ENCODE assay signal across 15 cellular contexts in genomic region chr4:37439809-37440518, GRCh38.
DNase-seq lines count a peak whose midpoint lies in the region; ATAC-seq, FAIRE-seq and TF ChIP-seq lines count a peak whose summit lies in the region.
"Had no signal": no experiment of that assay in that cellular context is flagged by ENCODE, and none has a peak within 500 bp of the region (broad histone marks: within the 10 kb centered on the region; RNA-seq: fewer than 3 reads in every experiment).

No MANE protein-coding gene starts in this region.

- CTCF ChIA-PET in Calu3 (lab: Charles Lee) = no interaction called here
- CTCF ChIA-PET in GM12878 (lab: Yijun Ruan, JAX) = interaction anchor here (1.5 to 1.8 kb wide), 2 partner anchors 15 to 50 kb away, joined by 3 to 6 read pairs; no protein-coding TSS in a partner anchor
- CTCF ChIA-PET in activated naive CD4-positive, alpha-beta T cell treated with anti-CD3 and anti-CD28 coated beads for 36 hours (lab: Charles Lee) = interaction anchor here (0.8 to 1.2 kb wide), 2 partner anchors 12 to 13 kb away, joined by 3 to 4 read pairs; a partner anchor contains a TSS

- H3K79me2 ChIP-seq in GM12878 (ENCODE audit: control insufficient read depth, insufficient read depth, low read length) = no peaks in the 10 kb centered on the region

- intact Hi-C loops in Calu3 (cut with micrococcal nuclease; ENCODE audit: unreplicated experiment) = no loop called here
- intact Hi-C loops in GM12878 (cut with micrococcal nuclease; ENCODE audit: unreplicated experiment) = loop anchor here (10.0 kb wide), 1 partner anchor 325 kb away; no protein-coding TSS in a partner anchor
- intact Hi-C loops in right lobe of liver (cut with DNase I) = no loop called here
- intact Hi-C loops in activated naive CD4-positive, alpha-beta T cell treated with anti-CD3 and anti-CD28 coated beads for 36 hours (cut with micrococcal nuclease) = no loop called here

- no peak overlapping the region for H3K4me3 Mint-ChIP-seq in Calu3 (ENCODE audit: low read depth, unreplicated experiment)
- H3K4me3 Mint-ChIP-seq in stimulated activated effector memory CD8-positive, alpha-beta T cell treated with anti-CD3 and anti-CD28 coated beads, Interleukin-12 subunit alpha, Interleukin-12 subunit beta, amount 100 ng/mL, for 72 hours = no peak overlapping the region
- no peak overlapping the region for H3K4me3 Mint-ChIP-seq in stimulated activated naive CD8-positive, alpha-beta T cell treated with anti-CD3 and anti-CD28 coated beads, Interleukin-15, amount 100 ng/mL, for 72 hours
- no peak overlapping the region for H3K4me3 Mint-ChIP-seq in activated naive CD4-positive, alpha-beta T cell treated with anti-CD3 and anti-CD28 coated beads for 36 hours
- H3K4me3 Mint-ChIP-seq: CD4-positive, alpha-beta memory T cell had no signal

- POLR2A ChIA-PET in GM12878 (lab: Charles Lee) = no interaction called here

- FAIRE-seq in GM12878 (lab: Jason Lieb, UNC) = no peak

- ATAC-seq in GM12878 (peak; percentile 57), right lobe of liver (peak; percentile 10 to 83 (median 66))
- ATAC-seq in stimulated activated effector memory CD8-positive, alpha-beta T cell treated with anti-CD3 and anti-CD28 coated beads, Interleukin-12 subunit alpha, Interleukin-12 subunit beta, amount 100 ng/mL, for 72 hours = peak; percentile 32
- no peak for ATAC-seq in stimulated activated naive CD8-positive, alpha-beta T cell treated with anti-CD3 and anti-CD28 coated beads, Interleukin-15, amount 100 ng/mL, for 72 hours

- TF ChIP-seq POLR2A in GM12878 (IDR thresholded peaks at IDR 0.05; ENCODE audit: low read depth, low read length) = no peak
- no peak for TF ChIP-seq POLR2A in right lobe of liver (IDR thresholded peaks at IDR 0.05)

- H3K4me1 Mint-ChIP-seq in Calu3 (ENCODE audit: low read depth, unreplicated experiment) = peaks cover 35% of the 10 kb centered on the region
- no peaks in the 10 kb centered on the region for H3K4me1 Mint-ChIP-seq in stimulated activated effector memory CD8-positive, alpha-beta T cell treated with anti-CD3 and anti-CD28 coated beads, Interleukin-12 subunit alpha, Interleukin-12 subunit beta, amount 100 ng/mL, for 72 hours
- no peaks in the 10 kb centered on the region for H3K4me1 Mint-ChIP-seq in stimulated activated naive CD8-positive, alpha-beta T cell treated with anti-CD3 and anti-CD28 coated beads, Interleukin-15, amount 100 ng/mL, for 72 hours
- H3K4me1 Mint-ChIP-seq in activated naive CD4-positive, alpha-beta T cell treated with anti-CD3 and anti-CD28 coated beads for 36 hours (ENCODE audit: low read depth) = no peaks in the 10 kb centered on the region
- H3K4me1 Mint-ChIP-seq: CD4-positive, alpha-beta memory T cell had no signal

- no peak overlapping the region for H2AFZ ChIP-seq in GM12878 (ENCODE audit: control insufficient read depth, low read depth, low read length)

- SMC1A ChIA-PET in GM12878 (lab: Charles Lee; ENCODE audit: uncharacterized antibody, unreplicated experiment) = interaction anchor here (0.6 to 1.2 kb wide), 4 partner anchors 9 to 470 kb away, joined by 3 read pairs; no protein-coding TSS in a partner anchor

- RAD21 ChIA-PET in GM12878 (lab: Charles Lee; ENCODE audit: unreplicated experiment) = interaction anchor here (1.3 kb wide), 1 partner anchor 12 kb away, joined by 4 read pairs; no protein-coding TSS in a partner anchor

- no peak overlapping the region for H3K27ac ChIP-seq in GM12878 (ENCODE audit: control insufficient read depth, insufficient read depth)
- no peak overlapping the region for H3K27ac ChIP-seq in right lobe of liver

- H3K4me1 ChIP-seq in GM12878 (ENCODE audit: control insufficient read depth, insufficient read depth, low read length) (no peaks in the 10 kb centered on the region), right lobe of liver (peaks cover 0 to 18% (median 0%) of the 10 kb centered on the region in 4 donors)

- no peak overlapping the region for H3K4me3 ChIP-seq in GM12878
- H3K4me3 ChIP-seq in right lobe of liver = no peak overlapping the region

- no peak overlapping the region for H3K9ac ChIP-seq in GM12878 (ENCODE audit: control insufficient read depth, insufficient read depth, low read length)

- no peak for TF ChIP-seq RAD21 in GM12878 (IDR thresholded peaks at IDR 0.05; ENCODE audit: insufficient read depth, low read depth, low read length)

- no peak overlapping the region for H3K4me2 ChIP-seq in GM12878 (ENCODE audit: control insufficient read depth, insufficient read depth)

- TF ChIP-seq CTCF in Calu3 (IDR thresholded peaks at IDR 0.05; ENCODE audit: unreplicated experiment) (no peak), GM12878 (IDR thresholded peaks at IDR 0.05 in 2 of 3, conservative IDR thresholded peaks at IDR 0.05 in 1 of 3; ENCODE audit: control insufficient read depth in 2 of 3, extremely low read depth in 1 of 3, insufficient read depth in 1 of 3, low read depth in 3 of 3, low read length in 3 of 3) (no peak), right lobe of liver (IDR thresholded peaks at IDR 0.05) (no peak)

- H3K36me3 Mint-ChIP-seq in Calu3 (ENCODE audit: insufficient read depth, unreplicated experiment) = peaks cover 5% of the 10 kb centered on the region
- H3K36me3 Mint-ChIP-seq in stimulated activated effector memory CD8-positive, alpha-beta T cell treated with anti-CD3 and anti-CD28 coated beads, Interleukin-12 subunit alpha, Interleukin-12 subunit beta, amount 100 ng/mL, for 72 hours = no peaks in the 10 kb centered on the region
- no peaks in the 10 kb centered on the region for H3K36me3 Mint-ChIP-seq in activated naive CD4-positive, alpha-beta T cell treated with anti-CD3 and anti-CD28 coated beads for 36 hours (ENCODE audit: low read depth)
- H3K36me3 Mint-ChIP-seq: CD4-positive, alpha-beta memory T cell had no signal

- no peaks in the 10 kb centered on the region for H4K20me1 ChIP-seq in GM12878 (ENCODE audit: control insufficient read depth, insufficient read depth)

- H3K27me3 Mint-ChIP-seq in Calu3 (ENCODE audit: unreplicated experiment) = no peaks in the 10 kb centered on the region
- H3K27me3 Mint-ChIP-seq in stimulated activated naive CD8-positive, alpha-beta T cell treated with anti-CD3 and anti-CD28 coated beads, Interleukin-15, amount 100 ng/mL, for 72 hours = peaks cover 41% of the 10 kb centered on the region
- peaks cover 17% of the 10 kb centered on the region for H3K27me3 Mint-ChIP-seq in activated naive CD4-positive, alpha-beta T cell treated with anti-CD3 and anti-CD28 coated beads for 36 hours (ENCODE audit: low read depth)

- BruUV-seq in Calu3 (replicated peaks; lab: Mats Ljungman, UMichigan) (no TSS peak), GM12878 (replicated peaks; lab: Mats Ljungman, UMichigan) (no TSS peak)

- H3K27me3 ChIP-seq in GM12878 (replicated peaks in 1 of 2; ENCODE audit: control insufficient read depth in 2 of 2, insufficient read depth in 2 of 2, low read length in 1 of 2) (no peaks in the 10 kb centered on the region), right lobe of liver (no peaks in the 10 kb centered on the region)

- H3K9me3 ChIP-seq in GM12878 (replicated peaks; ENCODE audit: control insufficient read depth, insufficient read depth, low read length) = no peaks in the 10 kb centered on the region
- no peaks in the 10 kb centered on the region for H3K9me3 ChIP-seq in right lobe of liver

- no peaks in the 10 kb centered on the region for H3K36me3 ChIP-seq in GM12878 (ENCODE audit: control insufficient read depth in 2 of 2, insufficient read depth in 2 of 2, low read length in 1 of 2)
- H3K36me3 ChIP-seq in right lobe of liver = no peaks in the 10 kb centered on the region

- TF ChIP-seq EP300 in GM12878 (IDR thresholded peaks at IDR 0.05; ENCODE audit: borderline replicate concordance in 1 of 2, control insufficient read depth in 1 of 2, low read depth in 2 of 2, low read length in 2 of 2) = no peak

- 27% methylated on average over 5 of the region's 5 CpGs for WGBS in GM12878 (ENCODE audit: insufficient coverage, insufficient replicate concordance, low lambda C conversion rate, missing lambda C conversion rate)
- WGBS in right lobe of liver (ENCODE audit: insufficient coverage, low coverage, low lambda C conversion rate, missing lambda C conversion rate) = 67% methylated on average over 4 of the region's 5 CpGs

- H3K27ac Mint-ChIP-seq in Calu3 (ENCODE audit: unreplicated experiment) = peak overlapping the region; percentile 61
- no peak overlapping the region for H3K27ac Mint-ChIP-seq in stimulated activated effector memory CD8-positive, alpha-beta T cell treated with anti-CD3 and anti-CD28 coated beads, Interleukin-12 subunit alpha, Interleukin-12 subunit beta, amount 100 ng/mL, for 72 hours
- no peak overlapping the region for H3K27ac Mint-ChIP-seq in stimulated activated naive CD8-positive, alpha-beta T cell treated with anti-CD3 and anti-CD28 coated beads, Interleukin-15, amount 100 ng/mL, for 72 hours
- no peak overlapping the region for H3K27ac Mint-ChIP-seq in activated naive CD4-positive, alpha-beta T cell treated with anti-CD3 and anti-CD28 coated beads for 36 hours
- H3K27ac Mint-ChIP-seq: CD4-positive, alpha-beta memory T cell had no signal

- in situ Hi-C loops in GM12878 (cut with MboI) = no loop called here

- no peak for DNase-seq in Calu3
- DNase-seq in GM12878 (ENCODE audit: low read depth, low spot score) = no peak
- no peak for DNase-seq in right lobe of liver
- no peak for DNase-seq in stimulated activated effector memory CD8-positive, alpha-beta T cell treated with anti-CD3 and anti-CD28 coated beads, Interleukin-12 subunit alpha, Interleukin-12 subunit beta, amount 100 ng/mL, for 72 hours (ENCODE audit: low spot score in 2 of 2)
- DNase-seq in COLO668 (lab: John Stamatoyannopoulos, UW; ENCODE audit: unreplicated experiment) = no peak
- no peak for DNase-seq in stimulated activated naive CD8-positive, alpha-beta T cell treated with anti-CD3 and anti-CD28 coated beads, Interleukin-15, amount 100 ng/mL, for 72 hours
- no peak for DNase-seq in activated naive CD4-positive, alpha-beta T cell treated with anti-CD3 and anti-CD28 coated beads for 36 hours
- no peak for DNase-seq in NCI-H2081 treated with DMSO at 0.1 percent for 48 hours (lab: John Stamatoyannopoulos, UW)
- DNase-seq: CD4-positive, alpha-beta memory T cell; H7; NCI-H1092; NCI-H146; NCI-H2081; NCI-H510A treated with DMSO at 0.1 percent for 48 hours; NCI-H82 had no signal

- H3K9me3 Mint-ChIP-seq in Calu3 (ENCODE audit: low read depth, unreplicated experiment) = no peaks in the 10 kb centered on the region
- no peaks in the 10 kb centered on the region for H3K9me3 Mint-ChIP-seq in stimulated activated effector memory CD8-positive, alpha-beta T cell treated with anti-CD3 and anti-CD28 coated beads, Interleukin-12 subunit alpha, Interleukin-12 subunit beta, amount 100 ng/mL, for 72 hours
- no peaks in the 10 kb centered on the region for H3K9me3 Mint-ChIP-seq in stimulated activated naive CD8-positive, alpha-beta T cell treated with anti-CD3 and anti-CD28 coated beads, Interleukin-15, amount 100 ng/mL, for 72 hours
- H3K9me3 Mint-ChIP-seq in activated naive CD4-positive, alpha-beta T cell treated with anti-CD3 and anti-CD28 coated beads for 36 hours = no peaks in the 10 kb centered on the region
- H3K9me3 Mint-ChIP-seq: CD4-positive, alpha-beta memory T cell had no signal

TF ChIP-seq in GM12878, 131 proteins besides CTCF, POLR2A, EP300 and RAD21 (continues in another document):
- TF ChIP-seq RFX5 (IDR thresholded peaks at IDR 0.05; ENCODE audit: low read depth, low read length) (no peak), KLF5 (IDR thresholded peaks at IDR 0.05; ENCODE audit: partially characterized antibody) (no peak), EZH2 (IDR thresholded peaks at IDR 0.05; ENCODE audit: borderline replicate concordance, control insufficient read depth, low read depth, low read length) (no peak)
